19 cellular contexts compared by ENCODE assay signal in genomic region chr16:86337138-86337537, GRCh38.
"Had no signal": no experiment of that assay in that cellular context is flagged by ENCODE, and none has a peak within 500 bp of the region (broad histone marks: within the 10 kb centered on the region; RNA-seq: fewer than 3 reads in every experiment).

No MANE protein-coding gene starts in this region.

- ATAC-seq: gastrocnemius medialis; left lung; lower lobe of right lung; stimulated activated memory B cell treated with anti-CD40 and anti-IgM and Interleukin-4, amounts not matched to agents 10 μg/mL and 1 μg/mL and 100 μg/mL, for 72 hours had no signal

- H3K4me3 Mint-ChIP-seq: dendritic cell treated with granulocyte-macrophage colony-stimulating factor and Interleukin-4, amounts not matched to agents 40 ng/mL and 50 ng/mL, for 4 days; immature natural killer cell; memory B cell; naive B cell; stimulated activated memory B cell treated with anti-CD40 and anti-IgM and Interleukin-4, amounts not matched to agents 10 μg/mL and 1 μg/mL and 100 μg/mL, for 72 hours; stimulated activated naive CD8-positive, alpha-beta T cell treated with anti-CD3 and anti-CD28 coated beads, Interleukin-15, Interleukin-2, amounts not matched to agents 100 ng/mL and 50 ng/mL, for 24 hours had no signal

- DNase-seq: gastrocnemius medialis; glutamatergic neuron; immature natural killer cell; left lung; lower lobe of right lung; naive B cell; ovary; stimulated activated CD4-positive, alpha-beta T cell treated with anti-CD3 and anti-CD28 coated beads, Interleukin-15, amount 100 ng/mL, for 24 hours; stimulated activated CD4-positive, alpha-beta T cell treated with anti-CD3 and anti-CD28 coated beads, Interleukin-1b, Interleukin-23, amount 100 ng/mL, for 48 hours; stimulated activated CD4-positive, alpha-beta T cell treated with anti-CD3 and anti-CD28 coated beads, Interleukin-4, amount 100 ng/mL, for 24 hours; tibial artery; upper lobe of left lung; uterus had no signal

- H3K27ac Mint-ChIP-seq: dendritic cell treated with granulocyte-macrophage colony-stimulating factor and Interleukin-4, amounts not matched to agents 40 ng/mL and 50 ng/mL, for 4 days; immature natural killer cell; memory B cell; naive B cell; stimulated activated memory B cell treated with anti-CD40 and anti-IgM and Interleukin-4, amounts not matched to agents 10 μg/mL and 1 μg/mL and 100 μg/mL, for 72 hours; stimulated activated naive CD8-positive, alpha-beta T cell treated with anti-CD3 and anti-CD28 coated beads, Interleukin-15, Interleukin-2, amounts not matched to agents 100 ng/mL and 50 ng/mL, for 24 hours had no signal

- H3K4me1 Mint-ChIP-seq: immature natural killer cell; memory B cell; naive B cell; stimulated activated memory B cell treated with anti-CD40 and anti-IgM and Interleukin-4, amounts not matched to agents 10 μg/mL and 1 μg/mL and 100 μg/mL, for 72 hours had no signal

- H3K9me3 Mint-ChIP-seq: dendritic cell treated with granulocyte-macrophage colony-stimulating factor and Interleukin-4, amounts not matched to agents 40 ng/mL and 50 ng/mL, for 4 days; immature natural killer cell; stimulated activated memory B cell treated with anti-CD40 and anti-IgM and Interleukin-4, amounts not matched to agents 10 μg/mL and 1 μg/mL and 100 μg/mL, for 72 hours; stimulated activated naive CD8-positive, alpha-beta T cell treated with anti-CD3 and anti-CD28 coated beads, Interleukin-15, Interleukin-2, amounts not matched to agents 100 ng/mL and 50 ng/mL, for 24 hours had no signal

- H3K36me3 Mint-ChIP-seq: immature natural killer cell; naive B cell; stimulated activated memory B cell treated with anti-CD40 and anti-IgM and Interleukin-4, amounts not matched to agents 10 μg/mL and 1 μg/mL and 100 μg/mL, for 72 hours had no signal

- H3K27me3 ChIP-seq: ovary, right lobe of liver, upper lobe of left lung had no signal

- H3K36me3 ChIP-seq: gastrocnemius medialis, left lung, lower lobe of right lung, ovary, prostate gland, right lobe of liver, tibial artery, upper lobe of left lung, uterus had no signal

- H3K27ac ChIP-seq: gastrocnemius medialis, left lung, lower lobe of right lung, ovary, prostate gland, right lobe of liver, tibial artery, upper lobe of left lung, uterus had no signal

- H3K4me3 ChIP-seq: gastrocnemius medialis, left lung, lower lobe of right lung, ovary, prostate gland, right lobe of liver, tibial artery, upper lobe of left lung, uterus had no signal

- H3K4me1 ChIP-seq: gastrocnemius medialis, lower lobe of right lung, prostate gland, right lobe of liver, tibial artery, uterus had no signal

- H3K9me3 ChIP-seq: gastrocnemius medialis, left lung, lower lobe of right lung, ovary, prostate gland, right lobe of liver, tibial artery, upper lobe of left lung, uterus had no signal
